In genomic region chr7:56007167-56007652, GRCh38 we compare ENCODE assay signal across 13 cellular contexts. TPM values are rescaled to one million over a fixed set of nuclear protein-coding genes. Genes with fewer than 3 reads are reported as not detected.
DNase-seq lines count a peak whose midpoint lies in the region; ATAC-seq and TF ChIP-seq lines count a peak whose summit lies in the region.
"Had no signal": no experiment of that assay in that cellular context is flagged by ENCODE, and none has a peak within 500 bp of the region (broad histone marks: within the 10 kb centered on the region; RNA-seq: fewer than 3 reads in every experiment).

No MANE protein-coding gene starts in this region.

- TF ChIP-seq CTCF in fibroblast of villous mesenchyme (IDR thresholded peaks at IDR 0.05; ENCODE audit: insufficient read depth, low read depth, low read length) (no peak), type B pancreatic cell (conservative IDR thresholded peaks at IDR 0.05) (no peak)

- H3K4me1 Mint-ChIP-seq in activated naive CD4-positive, alpha-beta T cell treated with anti-CD3 and anti-CD28 coated beads, Interleukin-2, amount 50 U/mL, for 24 hours = no peaks in the 10 kb centered on the region
- no peaks in the 10 kb centered on the region for H3K4me1 Mint-ChIP-seq in activated naive CD4-positive, alpha-beta T cell treated with anti-CD3 and anti-CD28 coated beads for 36 hours (ENCODE audit: low read depth)
- H3K4me1 Mint-ChIP-seq in type B pancreatic cell (ENCODE audit: unreplicated experiment) = peaks cover 7% of the 10 kb centered on the region
- no peaks in the 10 kb centered on the region for H3K4me1 Mint-ChIP-seq in stimulated activated naive CD8-positive, alpha-beta T cell treated with anti-CD3 and anti-CD28 coated beads, Interleukin-15, amount 100 ng/mL, for 72 hours
- H3K4me1 Mint-ChIP-seq: IgD-negative memory B cell; stimulated activated naive B cell treated with anti-CD40 and anti-IgM and Interleukin-4, amounts not matched to agents 10 μg/mL and 1 μg/mL and 100 μg/mL, for 72 hours had no signal

- no peaks in the 10 kb centered on the region for H3K9me3 Mint-ChIP-seq in activated naive CD4-positive, alpha-beta T cell treated with anti-CD3 and anti-CD28 coated beads, Interleukin-2, amount 50 U/mL, for 24 hours
- H3K9me3 Mint-ChIP-seq in activated naive CD4-positive, alpha-beta T cell treated with anti-CD3 and anti-CD28 coated beads for 36 hours = no peaks in the 10 kb centered on the region
- H3K9me3 Mint-ChIP-seq in type B pancreatic cell = no peaks in the 10 kb centered on the region
- H3K9me3 Mint-ChIP-seq in stimulated activated naive CD8-positive, alpha-beta T cell treated with anti-CD3 and anti-CD28 coated beads, Interleukin-15, amount 100 ng/mL, for 72 hours = no peaks in the 10 kb centered on the region
- H3K9me3 Mint-ChIP-seq: IgD-negative memory B cell; stimulated activated naive B cell treated with anti-CD40 and anti-IgM and Interleukin-4, amounts not matched to agents 10 μg/mL and 1 μg/mL and 100 μg/mL, for 72 hours had no signal

- peaks cover 2% of the 10 kb centered on the region for H3K36me3 Mint-ChIP-seq in activated naive CD4-positive, alpha-beta T cell treated with anti-CD3 and anti-CD28 coated beads, Interleukin-2, amount 50 U/mL, for 24 hours
- peaks cover 4% of the 10 kb centered on the region for H3K36me3 Mint-ChIP-seq in activated naive CD4-positive, alpha-beta T cell treated with anti-CD3 and anti-CD28 coated beads for 36 hours (ENCODE audit: low read depth)
- H3K36me3 Mint-ChIP-seq in type B pancreatic cell = peaks cover 8% of the 10 kb centered on the region
- H3K36me3 Mint-ChIP-seq: IgD-negative memory B cell had no signal

- intact Hi-C loops in activated naive CD4-positive, alpha-beta T cell treated with anti-CD3 and anti-CD28 coated beads for 36 hours (cut with micrococcal nuclease) = no loop called here

- H3K27ac Mint-ChIP-seq in activated naive CD4-positive, alpha-beta T cell treated with anti-CD3 and anti-CD28 coated beads, Interleukin-2, amount 50 U/mL, for 24 hours = peak overlapping the region; percentile 59
- no peak overlapping the region for H3K27ac Mint-ChIP-seq in activated naive CD4-positive, alpha-beta T cell treated with anti-CD3 and anti-CD28 coated beads for 36 hours
- no peak overlapping the region for H3K27ac Mint-ChIP-seq in type B pancreatic cell
- no peak overlapping the region for H3K27ac Mint-ChIP-seq in stimulated activated naive CD8-positive, alpha-beta T cell treated with anti-CD3 and anti-CD28 coated beads, Interleukin-15, amount 100 ng/mL, for 72 hours
- H3K27ac Mint-ChIP-seq: stimulated activated naive B cell treated with anti-CD40 and anti-IgM and Interleukin-4, amounts not matched to agents 10 μg/mL and 1 μg/mL and 100 μg/mL, for 72 hours had no signal

- no peaks in the 10 kb centered on the region for H3K27me3 Mint-ChIP-seq in activated naive CD4-positive, alpha-beta T cell treated with anti-CD3 and anti-CD28 coated beads, Interleukin-2, amount 50 U/mL, for 24 hours
- no peaks in the 10 kb centered on the region for H3K27me3 Mint-ChIP-seq in activated naive CD4-positive, alpha-beta T cell treated with anti-CD3 and anti-CD28 coated beads for 36 hours (ENCODE audit: low read depth)
- no peaks in the 10 kb centered on the region for H3K27me3 Mint-ChIP-seq in type B pancreatic cell
- H3K27me3 Mint-ChIP-seq in stimulated activated naive CD8-positive, alpha-beta T cell treated with anti-CD3 and anti-CD28 coated beads, Interleukin-15, amount 100 ng/mL, for 72 hours = no peaks in the 10 kb centered on the region
- H3K27me3 Mint-ChIP-seq: IgD-negative memory B cell; stimulated activated naive B cell treated with anti-CD40 and anti-IgM and Interleukin-4, amounts not matched to agents 10 μg/mL and 1 μg/mL and 100 μg/mL, for 72 hours had no signal

- no peak overlapping the region for H3K4me3 ChIP-seq in fibroblast of villous mesenchyme (ENCODE audit: low read depth, low read length)

- H3K4me3 Mint-ChIP-seq in activated naive CD4-positive, alpha-beta T cell treated with anti-CD3 and anti-CD28 coated beads, Interleukin-2, amount 50 U/mL, for 24 hours = no peak overlapping the region
- H3K4me3 Mint-ChIP-seq in activated naive CD4-positive, alpha-beta T cell treated with anti-CD3 and anti-CD28 coated beads for 36 hours = no peak overlapping the region
- H3K4me3 Mint-ChIP-seq in type B pancreatic cell = peak overlapping the region; percentile 18
- no peak overlapping the region for H3K4me3 Mint-ChIP-seq in stimulated activated naive CD8-positive, alpha-beta T cell treated with anti-CD3 and anti-CD28 coated beads, Interleukin-15, amount 100 ng/mL, for 72 hours
- H3K4me3 Mint-ChIP-seq: IgD-negative memory B cell; stimulated activated naive B cell treated with anti-CD40 and anti-IgM and Interleukin-4, amounts not matched to agents 10 μg/mL and 1 μg/mL and 100 μg/mL, for 72 hours had no signal

- no peak for DNase-seq in activated naive CD4-positive, alpha-beta T cell treated with anti-CD3 and anti-CD28 coated beads for 36 hours
- peak; percentile 75 for DNase-seq in NCI-H69 (lab: John Stamatoyannopoulos, UW)
- peak; percentile 87 for DNase-seq in fibroblast of villous mesenchyme (ENCODE audit: low read depth)
- DNase-seq in type B pancreatic cell (ENCODE audit: extremely low spot score, unreplicated experiment) = no peak
- no peak for DNase-seq in stimulated activated naive CD8-positive, alpha-beta T cell treated with anti-CD3 and anti-CD28 coated beads, Interleukin-15, amount 100 ng/mL, for 72 hours
- no peak for DNase-seq in T-helper 9 cell
- DNase-seq: activated T-cell treated with anti-CD3 and anti-CD28 coated beads, Interleukin-2, amount 50 U/mL, for 1 hour; BE2C; stimulated activated CD4-positive, alpha-beta T cell treated with anti-CD3 and anti-CD28 coated beads, Interleukin-2, amount 100 ng/mL, for 48 hours; stimulated activated naive B cell treated with anti-CD40 and anti-IgM and Interleukin-4, amounts not matched to agents 10 μg/mL and 1 μg/mL and 100 μg/mL, for 72 hours had no signal

- no peak for ATAC-seq in stimulated activated naive CD8-positive, alpha-beta T cell treated with anti-CD3 and anti-CD28 coated beads, Interleukin-15, amount 100 ng/mL, for 72 hours
- ATAC-seq in GM21360 (IDR thresholded peaks at IDR 0.05; ENCODE audit: unreplicated experiment) = no peak
- ATAC-seq: stimulated activated naive B cell treated with anti-CD40 and anti-IgM and Interleukin-4, amounts not matched to agents 10 μg/mL and 1 μg/mL and 100 μg/mL, for 72 hours had no signal

- CTCF ChIA-PET in activated naive CD4-positive, alpha-beta T cell treated with anti-CD3 and anti-CD28 coated beads for 36 hours (lab: Charles Lee) = interaction anchor here (0.5 to 2.4 kb wide), 5 partner anchors 65 to 401 kb away, joined by 3 to 19 read pairs (median 4); no protein-coding TSS in a partner anchor

RNA-seq across cellular contexts. Expression of gene NIPSNAP2, which starts 42.8 kb away (rescaled TPM):
- 10 to 100 TPM; 57.3 to 57.6 TPM for total RNA-seq in activated naive CD4-positive, alpha-beta T cell treated with anti-CD3 and anti-CD28 coated beads for 36 hours
- total RNA-seq in fibroblast of villous mesenchyme (39.7 and 53.1 TPM in 2 replicates), type B pancreatic cell (ENCODE audit: low replicate concordance) (46.5 and 54.9 TPM in 2 replicates)

RNA-seq across cellular contexts. Expression of gene PSPH, which starts 44.0 kb away (rescaled TPM):
- total RNA-seq in activated naive CD4-positive, alpha-beta T cell treated with anti-CD3 and anti-CD28 coated beads for 36 hours = 10 to 100 TPM; 15.7 to 18.6 TPM
- total RNA-seq in fibroblast of villous mesenchyme (106 and 125 TPM in 2 replicates), type B pancreatic cell (ENCODE audit: low replicate concordance) (20.1 and 28.6 TPM in 2 replicates)

RNA-seq across cellular contexts. Expression of gene CCT6A, which starts 44.4 kb away (rescaled TPM):
- total RNA-seq in activated naive CD4-positive, alpha-beta T cell treated with anti-CD3 and anti-CD28 coated beads for 36 hours = 100 to 1,000 TPM; 225 to 231 TPM
- total RNA-seq in fibroblast of villous mesenchyme (148 and 187 TPM in 2 replicates), type B pancreatic cell (ENCODE audit: low replicate concordance) (128 and 151 TPM in 2 replicates)

RNA-seq across cellular contexts. Expression of gene MRPS17, which starts 55.5 kb away (rescaled TPM):
- 10 to 100 TPM; 17.3 to 18.7 TPM for total RNA-seq in activated naive CD4-positive, alpha-beta T cell treated with anti-CD3 and anti-CD28 coated beads for 36 hours
- total RNA-seq in fibroblast of villous mesenchyme (12.9 and 16.0 TPM in 2 replicates), type B pancreatic cell (ENCODE audit: low replicate concordance) (19.7 and 20.1 TPM in 2 replicates)

RNA-seq across cellular contexts. Expression of gene SUMF2, which starts 56.9 kb away (rescaled TPM):
- total RNA-seq in activated naive CD4-positive, alpha-beta T cell treated with anti-CD3 and anti-CD28 coated beads for 36 hours = 100 to 1,000 TPM; 143 to 159 TPM
- total RNA-seq in fibroblast of villous mesenchyme (167 and 209 TPM in 2 replicates), type B pancreatic cell (ENCODE audit: low replicate concordance) (125 and 127 TPM in 2 replicates)

Comparison
In these comparisons a context has a peak if more than half of its experiments do, and no peak if none do; other contexts are left out.
1. DNase-seq: peak in NCI-H69 (single experiment) and fibroblast of villous mesenchyme (single experiment); none in activated naive CD4-positive, alpha-beta T cell treated with anti-CD3 and anti-CD28 coated beads for 36 hours (single experiment), type B pancreatic cell (single experiment), stimulated activated naive CD8-positive, alpha-beta T cell treated with anti-CD3 and anti-CD28 coated beads, Interleukin-15, amount 100 ng/mL, for 72 hours (0 of 2) and T-helper 9 cell (single experiment).